In genomic region chr14:93219103-93219726, GRCh38 we compare ENCODE assay signal across 1 cellular context.
A peak's percentile ranks its signal among the peaks of the same experiment; 100 is the strongest.
TF ChIP-seq lines count a peak whose summit lies in the region.

No MANE protein-coding gene starts in this region.

TF ChIP-seq in HepG2, 621 proteins besides CTCF, POLR2A, EP300 and RAD21:
- TF ChIP-seq SAP130 (CRISPR knock-in tag; IDR thresholded peaks at IDR 0.05; ENCODE audit: low read depth) (peak; percentile 36; the same call in 1 of the 2 replicates), SMC3 (IDR thresholded peaks at IDR 0.05; ENCODE audit: low read length) (peak; percentile 65), ZNF772 (CRISPR knock-in tag; IDR thresholded peaks at IDR 0.05) (no peak), SMAD3 (CRISPR knock-in tag; IDR thresholded peaks at IDR 0.05) (0 out of 2 replicates have a peak, but pooled peaks have one; percentile 22), ZNF749 (CRISPR knock-in tag; IDR thresholded peaks at IDR 0.05; ENCODE audit: borderline replicate concordance) (no peak), STAG1 (CRISPR knock-in tag; IDR thresholded peaks at IDR 0.05) (peak; percentile 81)
- TF ChIP-seq, protein P1, sequence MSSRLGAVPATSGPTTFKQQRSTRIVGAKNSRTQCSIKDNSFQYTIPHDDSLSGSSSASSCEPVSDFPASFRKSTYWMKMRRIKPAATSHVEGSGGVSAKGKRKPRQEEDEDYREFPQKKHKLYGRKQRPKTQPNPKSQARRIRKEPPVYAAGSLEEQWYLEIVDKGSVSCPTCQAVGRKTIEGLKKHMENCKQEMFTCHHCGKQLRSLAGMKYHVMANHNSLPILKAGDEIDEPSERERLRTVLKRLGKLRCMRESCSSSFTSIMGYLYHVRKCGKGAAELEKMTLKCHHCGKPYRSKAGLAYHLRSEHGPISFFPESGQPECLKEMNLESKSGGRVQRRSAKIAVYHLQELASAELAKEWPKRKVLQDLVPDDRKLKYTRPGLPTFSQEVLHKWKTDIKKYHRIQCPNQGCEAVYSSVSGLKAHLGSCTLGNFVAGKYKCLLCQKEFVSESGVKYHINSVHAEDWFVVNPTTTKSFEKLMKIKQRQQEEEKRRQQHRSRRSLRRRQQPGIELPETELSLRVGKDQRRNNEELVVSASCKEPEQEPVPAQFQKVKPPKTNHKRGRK (CRISPR knock-in tag; IDR thresholded peaks at IDR 0.05) = no peak
